Comparison of ENCODE assay signal across 8 cellular contexts in genomic region chr7:73850781-73851207, GRCh38. TPM values are rescaled to one million over a fixed set of nuclear protein-coding genes. Genes with fewer than 3 reads are reported as not detected.
A peak's percentile ranks its signal among the peaks of the same experiment; 100 is the strongest.
DNase-seq lines count a peak whose midpoint lies in the region; TF ChIP-seq lines count a peak whose summit lies in the region.

No MANE protein-coding gene starts in this region.

- no peak overlapping the region for H3K4me3 ChIP-seq in epithelial cell of proximal tubule (ENCODE audit: low read depth, low read length)

- peak overlapping the region; percentile 76 for H3K27ac Mint-ChIP-seq in progenitor cell of endocrine pancreas

- no peaks in the 10 kb centered on the region for H3K36me3 Mint-ChIP-seq in progenitor cell of endocrine pancreas (ENCODE audit: insufficient read depth)

- no peak overlapping the region for H3K4me3 Mint-ChIP-seq in progenitor cell of endocrine pancreas (ENCODE audit: low read depth)

- peaks cover 13% of the 10 kb centered on the region for H3K4me1 Mint-ChIP-seq in progenitor cell of endocrine pancreas (ENCODE audit: low read depth)

- DNase-seq in EL (peak; percentile 97), OCI-M2 (lab: John Stamatoyannopoulos, UW; ENCODE audit: unreplicated experiment) (peak; percentile 51), epithelial cell of proximal tubule (ENCODE audit: low read depth) (peak; percentile 99), progenitor cell of endocrine pancreas (ENCODE audit: low spot score, unreplicated experiment) (no peak), DMS114 treated with DMSO at 0.1 percent for 48 hours (lab: John Stamatoyannopoulos, UW; ENCODE audit: unreplicated experiment) (no peak), GM20000 (ENCODE audit: low spot score) (no peak)
- no peak for DNase-seq in stimulated activated CD4-positive, alpha-beta T cell treated with anti-CD3 and anti-CD28 coated beads, Interleukin-1b, Interleukin-23, amount 100 ng/mL, for 48 hours
- DNase-seq in activated naive CD4-positive, alpha-beta T cell treated with anti-CD3 and anti-CD28 coated beads, Interleukin-2, amount 50 U/mL, for 16 hours, result no peak

- TF ChIP-seq CTCF in epithelial cell of proximal tubule (conservative IDR thresholded peaks at IDR 0.05; ENCODE audit: low read depth, low read length) (no peak), progenitor cell of endocrine pancreas (IDR thresholded peaks at IDR 0.05; ENCODE audit: unreplicated experiment) (no peak), GM20000 (IDR thresholded peaks at IDR 0.05; ENCODE audit: extremely low read depth, missing control alignments) (no peak)

- H3K9me3 Mint-ChIP-seq in progenitor cell of endocrine pancreas (ENCODE audit: low read depth), result no peaks in the 10 kb centered on the region

- peaks cover 2% of the 10 kb centered on the region for H3K27me3 Mint-ChIP-seq in progenitor cell of endocrine pancreas

RNA-seq across cellular contexts. Expression of gene METTL27, which starts 8.5 kb away (rescaled TPM):
- total RNA-seq in epithelial cell of proximal tubule, result 8.4 and 13.7 TPM in 2 replicates
- total RNA-seq in progenitor cell of endocrine pancreas, result 13.3 and 13.5 TPM in 2 replicates

RNA-seq across cellular contexts. Expression of gene TMEM270, which starts 10.2 kb away (rescaled TPM):
- total RNA-seq in epithelial cell of proximal tubule (not detected in 2 replicates), progenitor cell of endocrine pancreas (not detected in 2 replicates)

RNA-seq across cellular contexts. Expression of gene CLDN4, which starts 20.0 kb away (rescaled TPM):
- total RNA-seq in epithelial cell of proximal tubule, result 277 and 503 TPM in 2 replicates
- total RNA-seq in progenitor cell of endocrine pancreas, result 172 and 183 TPM in 2 replicates

Comparison
In these comparisons a context has a peak if more than half of its experiments do, and no peak if none do; other contexts are left out.
1. DNase-seq: peak in EL (single experiment), OCI-M2 (single experiment) and epithelial cell of proximal tubule (single experiment); none in progenitor cell of endocrine pancreas (single experiment), DMS114 treated with DMSO at 0.1 percent for 48 hours (single experiment), GM20000 (single experiment), stimulated activated CD4-positive, alpha-beta T cell treated with anti-CD3 and anti-CD28 coated beads, Interleukin-1b, Interleukin-23, amount 100 ng/mL, for 48 hours (single experiment) and activated naive CD4-positive, alpha-beta T cell treated with anti-CD3 and anti-CD28 coated beads, Interleukin-2, amount 50 U/mL, for 16 hours (single experiment).